ENCODE assay signal across 8 cellular contexts in the genomic region with DNA sequence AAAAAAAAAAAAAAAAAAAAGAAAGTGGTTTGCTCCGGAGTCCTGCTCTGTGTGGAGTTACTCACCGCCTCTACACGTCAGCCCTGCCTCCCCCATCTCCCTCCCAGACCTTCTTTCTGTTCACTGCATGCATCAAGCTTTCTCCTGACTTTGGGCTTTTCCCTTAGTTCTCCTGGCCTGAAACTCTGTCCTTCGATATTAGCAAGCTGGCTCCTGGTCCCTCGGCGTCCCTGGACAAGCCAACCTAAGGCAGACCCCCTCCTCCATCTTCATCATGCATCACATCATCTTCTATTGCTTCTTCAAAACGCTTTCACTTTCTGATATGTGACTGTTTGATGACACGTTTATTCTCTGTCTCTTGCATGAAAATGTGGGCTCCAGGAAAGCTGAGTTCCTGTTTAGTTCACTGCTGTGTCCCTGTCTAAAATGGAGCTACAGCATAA. TPM values are rescaled to one million over a fixed set of nuclear protein-coding genes. Genes with fewer than 3 reads are reported as not detected.
DNase-seq lines count a peak whose midpoint lies in the region; ATAC-seq and TF ChIP-seq lines count a peak whose summit lies in the region.

No MANE protein-coding gene starts in this region.

- peaks cover 4% of the 10 kb centered on the region for H3K4me1 Mint-ChIP-seq in T-helper 1 cell treated with Interleukin-12 subunit alpha and Interleukin-12 subunit beta and Interleukin-4 antibody, amounts not matched to agents 30 μg/mL and 1 μg/mL, for 36 hours (ENCODE audit: low read depth)

- TF ChIP-seq CTCF in left lung (IDR thresholded peaks at IDR 0.05) (no peak), colonic mucosa (IDR thresholded peaks at IDR 0.05) (no peak)

- no peaks in the 10 kb centered on the region for H3K27me3 Mint-ChIP-seq in T-helper 1 cell treated with Interleukin-12 subunit alpha and Interleukin-12 subunit beta and Interleukin-4 antibody, amounts not matched to agents 30 μg/mL and 1 μg/mL, for 36 hours (ENCODE audit: low read depth)

- no peak for DNase-seq in left lung
- DNase-seq in nucleus accumbens (lab: John Stamatoyannopoulos, UW) = no peak
- DNase-seq in colonic mucosa = no peak
- DNase-seq in ecto neural progenitor cell (ENCODE audit: low spot score) = no peak
- no peak for DNase-seq in epidermal melanocyte (ENCODE audit: insufficient read length, low spot score)

- no peaks in the 10 kb centered on the region for H3K36me3 ChIP-seq in left lung
- no peaks in the 10 kb centered on the region for H3K36me3 ChIP-seq in colonic mucosa

- H3K27ac ChIP-seq in left lung (no peak overlapping the region), colonic mucosa (no peak overlapping the region)

- intact Hi-C loops in left lung (cut with DNase I) = no loop called here
- intact Hi-C loops in colonic mucosa (cut with DNase I) = loop anchor here (5.0 kb wide), 1 partner anchor 1129 kb away; no protein-coding TSS in a partner anchor

- H3K9me3 ChIP-seq in left lung = peaks cover 0 to 3% of the 10 kb centered on the region in 2 donors
- no peaks in the 10 kb centered on the region for H3K9me3 ChIP-seq in colonic mucosa

- no peaks in the 10 kb centered on the region for H3K36me3 Mint-ChIP-seq in T-helper 1 cell treated with Interleukin-12 subunit alpha and Interleukin-12 subunit beta and Interleukin-4 antibody, amounts not matched to agents 30 μg/mL and 1 μg/mL, for 36 hours (ENCODE audit: low read depth)

- H3K27ac Mint-ChIP-seq in T-helper 1 cell treated with Interleukin-12 subunit alpha and Interleukin-12 subunit beta and Interleukin-4 antibody, amounts not matched to agents 30 μg/mL and 1 μg/mL, for 36 hours = peak overlapping the region; percentile 74

- H3K27me3 ChIP-seq in left lung (no peaks in the 10 kb centered on the region), colonic mucosa (no peaks in the 10 kb centered on the region)

- ATAC-seq in GM18511 (IDR thresholded peaks at IDR 0.05; ENCODE audit: unreplicated experiment) = peak; percentile 65
- ATAC-seq in HG02798 (IDR thresholded peaks at IDR 0.05; ENCODE audit: poor library complexity, unreplicated experiment) = peak; percentile 65
- peak; percentile 50 for ATAC-seq in left lung

- no peaks in the 10 kb centered on the region for H3K4me1 ChIP-seq in left lung
- H3K4me1 ChIP-seq in colonic mucosa = no peaks in the 10 kb centered on the region

- H3K9ac ChIP-seq in colonic mucosa (ENCODE audit: low read depth in 2 of 2, low read length in 2 of 2) = no peak overlapping the region

- no peak overlapping the region for H3K4me3 ChIP-seq in left lung
- H3K4me3 ChIP-seq in colonic mucosa = no peak overlapping the region

- no peaks in the 10 kb centered on the region for H3K9me3 Mint-ChIP-seq in T-helper 1 cell treated with Interleukin-12 subunit alpha and Interleukin-12 subunit beta and Interleukin-4 antibody, amounts not matched to agents 30 μg/mL and 1 μg/mL, for 36 hours

- peak overlapping the region; percentile 65 for H3K4me3 Mint-ChIP-seq in T-helper 1 cell treated with Interleukin-12 subunit alpha and Interleukin-12 subunit beta and Interleukin-4 antibody, amounts not matched to agents 30 μg/mL and 1 μg/mL, for 36 hours

RNA-seq across cellular contexts. Expression of a gene that starts 40.6 kb away (rescaled TPM):
- total RNA-seq in left lung = 10 to 100 TPM; 29.6 to 38.2 TPM
- 10 to 100 TPM; 12.0 to 12.8 TPM for total RNA-seq in colonic mucosa
